ENCODE assay signal across 10 cellular contexts in the genomic region with DNA sequence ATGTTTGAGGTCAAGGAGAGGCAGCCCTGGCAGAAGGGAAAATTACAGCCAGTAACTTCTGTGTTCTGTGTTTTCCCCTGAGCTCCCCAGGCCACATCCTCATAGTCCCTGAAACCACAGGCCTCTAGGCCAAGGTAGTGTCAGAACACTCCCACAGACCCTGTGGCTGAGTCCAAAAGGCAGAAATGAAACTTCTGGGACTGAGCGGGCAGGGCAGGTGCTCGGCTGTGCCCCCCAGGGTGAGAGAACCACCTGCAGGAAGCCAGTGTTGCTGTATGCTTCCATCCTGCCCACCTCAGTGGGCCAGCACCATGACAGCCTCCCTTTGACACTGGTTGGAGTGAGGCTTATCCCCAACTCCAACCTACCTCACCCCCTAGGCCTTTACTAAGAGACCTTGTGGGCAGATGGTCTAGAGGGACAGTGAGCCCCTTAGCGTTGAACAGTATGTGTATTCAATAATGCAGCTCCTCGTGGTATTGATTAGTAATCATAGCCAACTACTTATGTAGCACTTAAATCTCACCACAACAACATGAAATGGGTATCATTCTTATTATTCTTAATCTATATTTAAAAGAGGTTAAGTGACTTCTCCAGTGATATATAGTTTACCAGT. TPM values are rescaled to one million over a fixed set of nuclear protein-coding genes. Genes with fewer than 3 reads are reported as not detected.
DNase-seq lines count a peak whose midpoint lies in the region; ATAC-seq, FAIRE-seq and TF ChIP-seq lines count a peak whose summit lies in the region.
"Had no signal": no experiment of that assay in that cellular context is flagged by ENCODE, and none has a peak within 500 bp of the region (broad histone marks: within the 10 kb centered on the region; RNA-seq: fewer than 3 reads in every experiment).

No MANE protein-coding gene starts in this region.

- H3K27ac Mint-ChIP-seq in type B pancreatic cell, result no peak overlapping the region

- peak; percentile 65 to 67; a peak in 3 of 4 replicates for TF ChIP-seq EP300 in GM12878 (IDR thresholded peaks at IDR 0.05; ENCODE audit: borderline replicate concordance in 1 of 2, control insufficient read depth in 1 of 2, low read depth in 2 of 2, low read length in 2 of 2)

- DNase-seq in GM12865 (ENCODE audit: low read depth), result peak; percentile 76
- peak; percentile 45 for DNase-seq in GM12878 (ENCODE audit: low read depth, low spot score)
- no peak for DNase-seq in NCI-H774 (lab: John Stamatoyannopoulos, UW)
- DNase-seq in esophagus squamous epithelium (lab: John Stamatoyannopoulos, UW), result no peak
- no peak for DNase-seq in activated CD4-positive, CD25-positive, alpha-beta regulatory T cell treated with anti-CD3 and anti-CD28 coated beads, Interleukin-2, amount 50 U/mL, for 72 hours
- DNase-seq in type B pancreatic cell (ENCODE audit: extremely low spot score, unreplicated experiment), result no peak

- TF ChIP-seq CTCF in GM12865 (IDR thresholded peaks at IDR 0.05; ENCODE audit: insufficient read depth, low read depth, low read length, missing control alignments) (no peak), GM12878 (IDR thresholded peaks at IDR 0.05 in 2 of 3, conservative IDR thresholded peaks at IDR 0.05 in 1 of 3; ENCODE audit: control insufficient read depth in 2 of 3, extremely low read depth in 1 of 3, insufficient read depth in 1 of 3, low read depth in 3 of 3, low read length in 3 of 3) (no peak), esophagus squamous epithelium (IDR thresholded peaks at IDR 0.05) (no peak), type B pancreatic cell (conservative IDR thresholded peaks at IDR 0.05) (no peak)

- H3K79me2 ChIP-seq in GM12878 (ENCODE audit: control insufficient read depth, insufficient read depth, low read length), result no peaks in the 10 kb centered on the region

- H3K4me1 ChIP-seq in GM12878 (ENCODE audit: control insufficient read depth, insufficient read depth, low read length), result peaks cover 19% of the 10 kb centered on the region
- no peaks in the 10 kb centered on the region for H3K4me1 ChIP-seq in esophagus squamous epithelium

- H3K36me3 ChIP-seq in GM12878 (ENCODE audit: control insufficient read depth in 2 of 2, insufficient read depth in 2 of 2, low read length in 1 of 2), result no peaks in the 10 kb centered on the region
- H3K36me3 ChIP-seq in esophagus squamous epithelium, result no peaks in the 10 kb centered on the region

- intact Hi-C loops in GM12878 (cut with micrococcal nuclease; ENCODE audit: unreplicated experiment), result no loop called here
- intact Hi-C loops in esophagus squamous epithelium (cut with DNase I), result no loop called here

- no peak for TF ChIP-seq RAD21 in GM12878 (IDR thresholded peaks at IDR 0.05; ENCODE audit: insufficient read depth, low read depth, low read length)

- RAD21 ChIA-PET in GM12878 (lab: Charles Lee; ENCODE audit: unreplicated experiment), result interaction anchor here (0.9 kb wide), 2 partner anchors 24 to 102 kb away, joined by 3 to 5 read pairs; no protein-coding TSS in a partner anchor

- no peak for TF ChIP-seq POLR2A in GM12878 (IDR thresholded peaks at IDR 0.05; ENCODE audit: low read depth, low read length)
- TF ChIP-seq POLR2A in esophagus squamous epithelium (IDR thresholded peaks at IDR 0.05), result no peak

- H3K27ac ChIP-seq in GM12878 (ENCODE audit: control insufficient read depth, insufficient read depth), result no peak overlapping the region
- no peak overlapping the region for H3K27ac ChIP-seq in esophagus squamous epithelium

- ATAC-seq in GM19467 (IDR thresholded peaks at IDR 0.05; ENCODE audit: unreplicated experiment) (peak; percentile 95), HG03439 (IDR thresholded peaks at IDR 0.05; ENCODE audit: unreplicated experiment) (peak; percentile 81), GM12878 (peak; percentile 95)

- WGBS in GM12878 (ENCODE audit: insufficient coverage, insufficient replicate concordance, low lambda C conversion rate, missing lambda C conversion rate), result 11% methylated on average over 4 of the region's 4 CpGs
- 74 to 79% methylated on average over 2 to 3 of the region's 4 CpGs for WGBS in esophagus squamous epithelium, 2 donors

- no peaks in the 10 kb centered on the region for H3K4me1 Mint-ChIP-seq in type B pancreatic cell (ENCODE audit: unreplicated experiment)

- no peaks in the 10 kb centered on the region for H4K20me1 ChIP-seq in GM12878 (ENCODE audit: control insufficient read depth, insufficient read depth)

- H3K4me2 ChIP-seq in GM12878 (ENCODE audit: control insufficient read depth, insufficient read depth), result peak overlapping the region; percentile 15

- SMC1A ChIA-PET in GM12878 (lab: Charles Lee; ENCODE audit: uncharacterized antibody, unreplicated experiment), result interaction anchor here (0.7 to 1.9 kb wide), 4 partner anchors 9 to 252 kb away, joined by 3 to 8 read pairs (median 4); no protein-coding TSS in a partner anchor

- H3K9ac ChIP-seq in GM12878 (ENCODE audit: control insufficient read depth, insufficient read depth, low read length), result no peak overlapping the region

- in situ Hi-C loops in GM12878 (cut with MboI), result no loop called here

- H3K9me3 ChIP-seq in GM12878 (replicated peaks; ENCODE audit: control insufficient read depth, insufficient read depth, low read length) (no peaks in the 10 kb centered on the region; the same call in 2 of the 3 replicates), esophagus squamous epithelium (no peaks in the 10 kb centered on the region)

- POLR2A ChIA-PET in GM12878 (lab: Charles Lee), result interaction anchor here (1.1 kb wide), 1 partner anchor 28 kb away, joined by 3 read pairs; no protein-coding TSS in a partner anchor

- CTCF ChIA-PET in GM12878 (lab: Yijun Ruan, JAX), result interaction anchor here (1.5 to 1.9 kb wide), 2 partner anchors 101 to 252 kb away, joined by 4 to 6 read pairs; no protein-coding TSS in a partner anchor

- H3K4me3 ChIP-seq in GM12865 (ENCODE audit: low read depth, low read length), result no peak overlapping the region
- H3K4me3 ChIP-seq in GM12878, result no peak overlapping the region
- no peak overlapping the region for H3K4me3 ChIP-seq in esophagus squamous epithelium

- peak; percentile 13 for FAIRE-seq in GM12878 (lab: Jason Lieb, UNC)
- FAIRE-seq: H1, islet of Langerhans had no signal

- H2AFZ ChIP-seq in GM12878 (ENCODE audit: control insufficient read depth, low read depth, low read length), result no peak overlapping the region

- no peaks in the 10 kb centered on the region for H3K36me3 Mint-ChIP-seq in type B pancreatic cell

- H3K9me3 Mint-ChIP-seq in type B pancreatic cell, result no peaks in the 10 kb centered on the region

- no peak overlapping the region for H3K4me3 Mint-ChIP-seq in type B pancreatic cell

- BruUV-seq in GM12878 (replicated peaks; lab: Mats Ljungman, UMichigan), result no TSS peak

- no peaks in the 10 kb centered on the region for H3K27me3 Mint-ChIP-seq in type B pancreatic cell

- H3K27me3 ChIP-seq in GM12878 (replicated peaks in 1 of 2; ENCODE audit: control insufficient read depth in 2 of 2, insufficient read depth in 2 of 2, low read length in 1 of 2), result no peaks in the 10 kb centered on the region
- no peaks in the 10 kb centered on the region for H3K27me3 ChIP-seq in esophagus squamous epithelium

TF ChIP-seq in GM12878, 131 proteins besides CTCF, POLR2A, EP300 and RAD21 (continues in another document):
- TF ChIP-seq IRF4 (IDR thresholded peaks at IDR 0.05; ENCODE audit: low read depth, low read length), result peak; percentile 85
- no peak for TF ChIP-seq NR2C1 (IDR thresholded peaks at IDR 0.05)
- TF ChIP-seq EGR1 (IDR thresholded peaks at IDR 0.05; ENCODE audit: borderline replicate concordance in 1 of 2, low read depth in 2 of 2, low read length in 2 of 2), result no peak
- TF ChIP-seq SPI1 (IDR thresholded peaks at IDR 0.05; ENCODE audit: borderline replicate concordance, insufficient read depth, low read depth, low read length), result peak; percentile 92
- no peak for TF ChIP-seq MYC (IDR thresholded peaks at IDR 0.05; ENCODE audit: insufficient read depth, insufficient read length, insufficient replicate concordance, low read length, severe bottlenecking)
- TF ChIP-seq, protein P1, sequence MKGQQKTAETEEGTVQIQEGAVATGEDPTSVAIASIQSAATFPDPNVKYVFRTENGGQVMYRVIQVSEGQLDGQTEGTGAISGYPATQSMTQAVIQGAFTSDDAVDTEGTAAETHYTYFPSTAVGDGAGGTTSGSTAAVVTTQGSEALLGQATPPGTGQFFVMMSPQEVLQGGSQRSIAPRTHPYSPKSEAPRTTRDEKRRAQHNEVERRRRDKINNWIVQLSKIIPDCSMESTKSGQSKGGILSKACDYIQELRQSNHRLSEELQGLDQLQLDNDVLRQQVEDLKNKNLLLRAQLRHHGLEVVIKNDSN (IDR thresholded peaks at IDR 0.05; ENCODE audit: borderline replicate concordance, extremely low read length, insufficient read depth, low read depth, low read length), result no peak
- no peak for TF ChIP-seq CBX5 (IDR thresholded peaks at IDR 0.05; ENCODE audit: low read depth)

RNA-seq across cellular contexts. Expression of a gene that starts 30.3 kb away (rescaled TPM):
- total RNA-seq in GM12878 (2013; cell fraction: nucleolus; rRNA removed), result 32.6 and 35.9 TPM in 2 replicates
- total RNA-seq in GM12878 (2014; rRNA removed), result 7.6 and 7.8 TPM in 2 replicates
- total RNA-seq in GM12878 (2014; rRNA removed; fragmentation: Illumina TruSeq; extraction: Trizol), result 7.1 TPM in 2 replicates
- total RNA-seq in GM12878 (2021), result 7.1 and 8.0 TPM in 2 replicates
- 1.8 TPM for polyA plus RNA-seq in GM12878 (2011; ENCODE audit: low read depth)
- polyA plus RNA-seq in GM12878 (2011; rRNA removed), result 7.1 and 7.3 TPM in 2 replicates
- polyA plus RNA-seq in GM12878 (2011; cell fraction: cytosol; rRNA removed), result 5.3 and 6.5 TPM in 2 replicates
- 5.3 and 6.9 TPM in 2 replicates for polyA plus RNA-seq in GM12878 (2011; cell fraction: nucleus; rRNA removed)
- 2.1 and 2.5 TPM in 2 replicates for polyA plus RNA-seq in GM12878 (2012)
- 6.9 and 10.0 TPM in 2 replicates for polyA plus RNA-seq in GM12878 (2014; fragmentation: Illumina TruSeq; extraction: Trizol)
- polyA plus RNA-seq in GM12878 (2014; fragmentation: Nextera tagmentation; extraction: Ambion mirVana), result 1 to 10 TPM in 1 of 2 experiments, under 1 TPM in 1; 0.79 to 1.3 TPM
- 3.0 and 3.5 TPM in 2 replicates for polyA plus RNA-seq in GM12878 (2014; rRNA removed)
- polyA plus RNA-seq in GM12878 (2016; fragmentation: Nextera tagmentation; extraction: Ambion mirVana), result 1 to 10 TPM; 2.5 to 3.3 TPM
- 25.1 and 28.2 TPM in 2 replicates for polyA minus RNA-seq in GM12878 (2011; rRNA and poly(A)+ RNA removed)
- 9.0 and 9.8 TPM in 2 replicates for polyA minus RNA-seq in GM12878 (2011; cell fraction: cytosol; rRNA and poly(A)+ RNA removed)
- polyA minus RNA-seq in GM12878 (2011; cell fraction: nucleus; rRNA and poly(A)+ RNA removed), result 23.5 and 33.1 TPM in 2 replicates
- total RNA-seq in esophagus squamous epithelium, result 1 to 10 TPM; 1.3 to 6.1 (median 2.5) TPM
- not detected in 2 replicates for total RNA-seq in type B pancreatic cell (ENCODE audit: low replicate concordance)
- total RNA-seq: H1 had no signal
- polyA plus RNA-seq: H1 had no signal

Comparison
In these comparisons a context has a peak if more than half of its experiments do, and no peak if none do; other contexts are left out.
1. DNase-seq: peak in GM12865 (single experiment) and GM12878 (single experiment); none in NCI-H774 (single experiment), esophagus squamous epithelium (single experiment), activated CD4-positive, CD25-positive, alpha-beta regulatory T cell treated with anti-CD3 and anti-CD28 coated beads, Interleukin-2, amount 50 U/mL, for 72 hours (single experiment) and type B pancreatic cell (single experiment).
2. Peak in every context shown above with its lines, with median percentiles within 50 percentile points of each other: ATAC-seq.